ENCODE assay signal across 25 cellular contexts in the genomic region with DNA sequence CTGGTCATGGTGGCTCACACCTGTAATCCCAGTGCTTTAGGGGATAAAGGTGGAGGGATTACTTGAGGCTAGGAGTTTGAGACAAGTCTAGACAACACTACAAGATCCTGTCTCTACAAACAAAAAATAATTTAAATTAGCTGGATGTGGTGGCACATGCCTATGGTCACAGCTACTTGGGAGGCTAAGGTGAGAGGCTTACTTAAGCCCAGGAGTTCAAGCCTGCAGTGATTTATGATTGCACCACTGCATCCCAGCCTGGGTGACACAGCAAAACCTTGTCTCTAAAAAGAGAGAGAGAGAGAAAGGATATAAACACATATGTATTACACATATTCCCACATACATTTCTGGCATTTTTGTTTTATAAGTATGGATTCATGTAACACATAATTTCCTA.
DNase-seq lines count a peak whose midpoint lies in the region; ATAC-seq, FAIRE-seq and TF ChIP-seq lines count a peak whose summit lies in the region.
"Had no signal": no experiment of that assay in that cellular context is flagged by ENCODE, and none has a peak within 500 bp of the region (broad histone marks: within the 10 kb centered on the region; RNA-seq: fewer than 3 reads in every experiment).

No MANE protein-coding gene starts in this region.

- peaks cover 7% of the 10 kb centered on the region for H3K4me1 ChIP-seq in IMR-90 (ENCODE audit: control insufficient read depth, insufficient read depth, low read length)
- peaks cover 20% of the 10 kb centered on the region for H3K4me1 ChIP-seq in keratinocyte (ENCODE audit: control insufficient read depth, extremely low read depth, insufficient read depth, low read length)
- H3K4me1 ChIP-seq: BE2C; BLaER1 treated with 17β-estradiol and CSF1 and Interleukin-3, amounts not matched to agents 10 nM and 100 nM had no signal

- no peak overlapping the region for H2BK15ac ChIP-seq in IMR-90 (ENCODE audit: low read depth, low read length)

- no peak overlapping the region; the same call in 1 of the 2 replicates for H2BK120ac ChIP-seq in IMR-90 (ENCODE audit: low read depth, low read length)

- H3K23ac ChIP-seq in IMR-90 (ENCODE audit: low read depth, low read length) = no peak overlapping the region

- no peak overlapping the region for H3K9ac ChIP-seq in IMR-90 (ENCODE audit: low read depth, low read length)
- no peak overlapping the region for H3K9ac ChIP-seq in keratinocyte (ENCODE audit: control insufficient read depth, extremely low read depth, insufficient read depth, low read length)
- H3K9ac ChIP-seq: BLaER1 treated with 17β-estradiol and CSF1 and Interleukin-3, amounts not matched to agents 10 nM and 100 nM; GM23248 had no signal

- H3K18ac ChIP-seq in IMR-90 (ENCODE audit: low read depth, low read length) = no peak overlapping the region

- H3K9me3 ChIP-seq in IMR-90 (ENCODE audit: control insufficient read depth, insufficient read depth, low read length) (no peaks in the 10 kb centered on the region), keratinocyte (ENCODE audit: control insufficient read depth, low read depth, low read length) (no peaks in the 10 kb centered on the region)
- H3K9me3 ChIP-seq: BE2C had no signal

- no peak for ATAC-seq in IMR-90 (ENCODE audit: low read depth)
- ATAC-seq in esophagus mucosa = peak; percentile 76
- ATAC-seq in HG02642 (IDR thresholded peaks at IDR 0.05; ENCODE audit: poor library complexity, unreplicated experiment) = no peak
- ATAC-seq: GM12878 had no signal

- DNase-seq in NCI-H82 (lab: John Stamatoyannopoulos, UW) (peak; percentile 20), NCI-H82 treated with DMSO at 0.1 percent for 48 hours (lab: John Stamatoyannopoulos, UW; ENCODE audit: unreplicated experiment) (no peak), IMR-90 (no peak), keratinocyte (ENCODE audit: low read depth, low spot score) (no peak), AG08395 (ENCODE audit: low spot score) (no peak), CD1c-positive myeloid dendritic cell (ENCODE audit: extremely low spot score) (no peak)
- DNase-seq: AML-193; BE2C; CD4-positive, alpha-beta memory T cell; COR-L47; DMS 273 treated with DMSO at 0.1 percent for 48 hours; DMS79; EL; GDM1; GM23248; H7; HCEC 1CT had no signal

- H4K8ac ChIP-seq in IMR-90 (ENCODE audit: low read depth in 2 of 2, low read length in 2 of 2) = no peak overlapping the region

- H3K4me3 ChIP-seq in IMR-90 (ENCODE audit: insufficient read depth, low read depth, low read length) = no peak overlapping the region
- H3K4me3 ChIP-seq in keratinocyte (ENCODE audit: control insufficient read depth in 2 of 3, extremely low read depth in 1 of 3, insufficient read depth in 2 of 3, low read depth in 1 of 3, low read length in 3 of 3) = no peak overlapping the region
- H3K4me3 ChIP-seq: BLaER1 treated with 17β-estradiol and CSF1 and Interleukin-3, amounts not matched to agents 10 nM and 100 nM; GM12878; GM23248 had no signal

- no peaks in the 10 kb centered on the region for H3K36me3 ChIP-seq in IMR-90 (ENCODE audit: control insufficient read depth, insufficient read depth, low read length)
- no peaks in the 10 kb centered on the region for H3K36me3 ChIP-seq in keratinocyte (ENCODE audit: control insufficient read depth in 2 of 2, extremely low read depth in 1 of 2, insufficient read depth in 2 of 2, low read length in 2 of 2)
- H3K36me3 ChIP-seq: BE2C; BLaER1 treated with 17β-estradiol and CSF1 and Interleukin-3, amounts not matched to agents 10 nM and 100 nM had no signal

- H2AK5ac ChIP-seq in IMR-90 (ENCODE audit: low read depth, low read length) = no peak overlapping the region

- no peaks in the 10 kb centered on the region for H3K27me3 ChIP-seq in IMR-90 (ENCODE audit: control insufficient read depth, insufficient read depth, low read length)
- H3K27me3 ChIP-seq in keratinocyte (ENCODE audit: control insufficient read depth, extremely low read depth, insufficient read depth, low read length) = no peaks in the 10 kb centered on the region
- H3K27me3 ChIP-seq: BE2C; BLaER1 treated with 17β-estradiol and CSF1 and Interleukin-3, amounts not matched to agents 10 nM and 100 nM had no signal

- no peak for TF ChIP-seq RAD21 in IMR-90 (IDR thresholded peaks at IDR 0.05; ENCODE audit: low read length)

- intact Hi-C loops in IMR-90 (cut with micrococcal nuclease) = no loop called here

- H4K5ac ChIP-seq in IMR-90 (ENCODE audit: low read depth, low read length) = no peak overlapping the region

- H4K91ac ChIP-seq in IMR-90 (ENCODE audit: insufficient read depth, low read depth, low read length) = no peak overlapping the region

- H3K79me1 ChIP-seq in IMR-90 (ENCODE audit: low read depth in 1 of 2, low read length in 2 of 2) = no peaks in the 10 kb centered on the region

- POLR2A ChIA-PET in IMR-90 (lab: Charles Lee; ENCODE audit: unreplicated experiment) = no interaction called here

- no peak overlapping the region for H2AFZ ChIP-seq in IMR-90 (replicated peaks; ENCODE audit: low read length, poor library complexity)
- no peak overlapping the region for H2AFZ ChIP-seq in keratinocyte (ENCODE audit: control insufficient read depth, low read length)
- H2AFZ ChIP-seq: GM23248 had no signal

- H3K4ac ChIP-seq in IMR-90 (ENCODE audit: low read depth, low read length) = no peak overlapping the region

- in situ Hi-C loops in IMR-90 (cut with MboI; ENCODE audit: low sequenced_read_pairs) = no loop called here

- H3K27ac ChIP-seq in IMR-90 (ENCODE audit: insufficient read depth, low read length) (no peak overlapping the region), keratinocyte (ENCODE audit: control insufficient read depth, insufficient read depth, low read length) (no peak overlapping the region)
- H3K27ac ChIP-seq: 22Rv1; BLaER1 treated with 17β-estradiol and CSF1 and Interleukin-3, amounts not matched to agents 10 nM and 100 nM; GM23248 had no signal

- H3K4me2 ChIP-seq in IMR-90 (ENCODE audit: low read depth, low read length) (no peak overlapping the region), keratinocyte (ENCODE audit: control insufficient read depth, extremely low read depth, insufficient read depth, low read depth, low read length) (no peak overlapping the region)
- H3K4me2 ChIP-seq: BLaER1 treated with 17β-estradiol and CSF1 and Interleukin-3, amounts not matched to agents 10 nM and 100 nM had no signal

- CTCF ChIA-PET in IMR-90 (lab: Yijun Ruan, JAX) = no interaction called here

- H3K79me2 ChIP-seq in keratinocyte (ENCODE audit: control insufficient read depth, insufficient read depth, low read length) = no peaks in the 10 kb centered on the region

- BruUV-seq in IMR-90 (replicated peaks; lab: Mats Ljungman, UMichigan) = no TSS peak

- dilution Hi-C loops in IMR-90 (cut with HindIII; ENCODE audit: low sequenced_read_pairs, unreplicated experiment) = no loop called here
- dilution Hi-C loops in keratinocyte (cut with MboI; ENCODE audit: extremely low pct_ligation_motif_present, low sequenced_read_pairs) = no loop called here

- H2BK5ac ChIP-seq in IMR-90 (ENCODE audit: low read depth, low read length, poor library complexity, severe bottlenecking) = no peak overlapping the region

- H2BK20ac ChIP-seq in IMR-90 (ENCODE audit: low read depth, low read length) = no peak overlapping the region

- no peak overlapping the region for H2AK9ac ChIP-seq in IMR-90 (replicated peaks; ENCODE audit: low read depth, low read length, poor library complexity)

- no peak for TF ChIP-seq POLR2A in IMR-90 (IDR thresholded peaks at IDR 0.05; ENCODE audit: low read depth, low read length)

- TF ChIP-seq CTCF in IMR-90 (conservative IDR thresholded peaks at IDR 0.05; ENCODE audit: low read depth, low read length) = no peak
- no peak for TF ChIP-seq CTCF in keratinocyte (optimal IDR thresholded peaks at IDR 0.05 in 1 of 3, IDR thresholded peaks at IDR 0.05 in 1 of 3, conservative IDR thresholded peaks at IDR 0.05 in 1 of 3; ENCODE audit: extremely low read depth in 1 of 3, insufficient read depth in 2 of 3, low read length in 3 of 3)

- 0 out of 2 replicates have a peak, but pooled peaks cover 9% of the 10 kb centered on the region for H3K9me1 ChIP-seq in IMR-90 (ENCODE audit: insufficient read depth, low read length)
- H3K9me1 ChIP-seq in keratinocyte (ENCODE audit: control insufficient read depth, extremely low read depth, insufficient read depth, low read length) = no peaks in the 10 kb centered on the region

- H4K20me1 ChIP-seq in IMR-90 (ENCODE audit: insufficient read depth, low read length) (no peaks in the 10 kb centered on the region), keratinocyte (ENCODE audit: control insufficient read depth, extremely low read depth, insufficient read depth, low read length) (no peaks in the 10 kb centered on the region)
- H4K20me1 ChIP-seq: BLaER1 treated with 17β-estradiol and CSF1 and Interleukin-3, amounts not matched to agents 10 nM and 100 nM had no signal

- no peak overlapping the region for H3K56ac ChIP-seq in IMR-90 (ENCODE audit: extremely low read depth, insufficient read depth, low read length)

- FAIRE-seq in keratinocyte (lab: Jason Lieb, UNC) = peak; percentile 20
- FAIRE-seq: A204.1, GM12878, GM19239, H1 had no signal

- 0 out of 2 replicates have a peak overlapping the region, but pooled peaks have one; percentile 4 for H3K14ac ChIP-seq in IMR-90 (replicated peaks; ENCODE audit: low read depth, low read length)

TF ChIP-seq in IMR-90, 13 proteins besides CTCF, POLR2A, EP300 and RAD21:
- TF ChIP-seq NFE2L2 (IDR thresholded peaks at IDR 0.05; ENCODE audit: low read depth, low read length) (peak; percentile 53; the same call in 1 of the 2 replicates), RFX5 (IDR thresholded peaks at IDR 0.05; ENCODE audit: low read depth, low read length) (no peak)
TF ChIP-seq in IMR-90: peak in this region for 1.
